In genomic region chr2:21265752-21266151, GRCh38 we compare ENCODE assay signal across 1 cellular context.
TF ChIP-seq lines count a peak whose summit lies in the region.

No MANE protein-coding gene starts in this region.

TF ChIP-seq in SK-N-SH treated with all-trans-retinoic acid at 6 μM for 48 hours, 23 proteins besides CTCF, POLR2A, EP300 and RAD21 (continued from another document):
- TF ChIP-seq ZNF8 (CRISPR knock-in tag; IDR thresholded peaks at IDR 0.05) (no peak), ZFP30 (CRISPR knock-in tag; IDR thresholded peaks at IDR 0.05) (no peak), CSDC2 (CRISPR knock-in tag; IDR thresholded peaks at IDR 0.05) (no peak), GLIS3 (CRISPR knock-in tag; IDR thresholded peaks at IDR 0.05) (no peak), ZFP3 (CRISPR knock-in tag; IDR thresholded peaks at IDR 0.05) (no peak), ESRRG (CRISPR knock-in tag; IDR thresholded peaks at IDR 0.05) (no peak), ARNTL (CRISPR knock-in tag; IDR thresholded peaks at IDR 0.05; ENCODE audit: borderline replicate concordance, low read depth) (no peak), SNAI2 (CRISPR knock-in tag; IDR thresholded peaks at IDR 0.05) (no peak), RARB (CRISPR knock-in tag; IDR thresholded peaks at IDR 0.05) (no peak), OSR1 (CRISPR knock-in tag; IDR thresholded peaks at IDR 0.05) (no peak), ZNF565 (CRISPR knock-in tag; conservative IDR thresholded peaks at IDR 0.05; ENCODE audit: low read depth) (no peak)
- TF ChIP-seq, protein P1, sequence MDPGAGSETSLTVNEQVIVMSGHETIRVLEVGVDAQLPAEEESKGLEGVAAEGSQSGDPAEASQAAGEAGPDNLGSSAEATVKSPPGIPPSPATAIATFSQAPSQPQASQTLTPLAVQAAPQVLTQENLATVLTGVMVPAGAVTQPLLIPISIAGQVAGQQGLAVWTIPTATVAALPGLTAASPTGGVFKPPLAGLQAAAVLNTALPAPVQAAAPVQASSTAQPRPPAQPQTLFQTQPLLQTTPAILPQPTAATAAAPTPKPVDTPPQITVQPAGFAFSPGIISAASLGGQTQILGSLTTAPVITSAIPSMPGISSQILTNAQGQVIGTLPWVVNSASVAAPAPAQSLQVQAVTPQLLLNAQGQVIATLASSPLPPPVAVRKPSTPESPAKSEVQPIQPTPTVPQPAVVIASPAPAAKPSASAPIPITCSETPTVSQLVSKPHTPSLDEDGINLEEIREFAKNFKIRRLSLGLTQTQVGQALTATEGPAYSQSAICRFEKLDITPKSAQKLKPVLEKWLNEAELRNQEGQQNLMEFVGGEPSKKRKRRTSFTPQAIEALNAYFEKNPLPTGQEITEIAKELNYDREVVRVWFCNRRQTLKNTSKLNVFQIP (CRISPR knock-in tag; IDR thresholded peaks at IDR 0.05; ENCODE audit: borderline replicate concordance, low read depth) = no peak
TF ChIP-seq in SK-N-SH treated with all-trans-retinoic acid at 6 μM for 48 hours: peak in this region for 0.
